9 cellular contexts compared by ENCODE assay signal in the genomic region with DNA sequence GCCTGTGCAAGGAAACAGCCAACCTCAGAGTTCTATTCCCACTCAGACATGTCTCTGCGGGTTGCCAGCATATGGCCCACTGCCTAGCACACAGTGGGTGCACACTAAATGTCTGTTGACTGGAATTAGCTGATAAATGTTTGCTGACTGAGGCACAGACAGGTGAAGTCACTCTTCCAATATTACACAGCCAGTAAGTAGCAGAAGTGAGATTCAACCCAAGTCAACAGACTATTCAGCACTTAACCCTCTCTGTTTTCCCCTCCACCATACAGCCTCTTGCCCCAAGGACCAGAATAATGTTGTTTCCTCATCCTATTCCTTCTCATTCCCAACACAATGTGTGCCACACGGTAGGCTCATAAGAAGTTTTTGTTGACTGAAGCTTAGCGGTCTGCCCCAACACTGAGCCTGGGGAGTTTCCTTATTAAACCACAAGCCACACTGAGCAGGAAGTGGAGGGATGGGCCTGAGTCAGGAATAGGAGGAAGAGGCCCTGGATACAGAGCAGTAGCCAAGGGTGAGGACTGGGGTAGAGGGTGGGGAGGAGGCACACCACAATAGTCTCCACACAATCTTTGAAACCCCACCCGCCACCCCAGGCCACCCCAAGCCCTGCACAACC. TPM values are rescaled to one million over a fixed set of nuclear protein-coding genes. Genes with fewer than 3 reads are reported as not detected.
DNase-seq lines count a peak whose midpoint lies in the region; ATAC-seq, FAIRE-seq and TF ChIP-seq lines count a peak whose summit lies in the region.
"Had no signal": no experiment of that assay in that cellular context is flagged by ENCODE, and none has a peak within 500 bp of the region (broad histone marks: within the 10 kb centered on the region; RNA-seq: fewer than 3 reads in every experiment).

No MANE protein-coding gene starts in this region.

- FAIRE-seq in GM12891 (lab: Jason Lieb, UNC): peak; percentile 72

- CTCF ChIA-PET in GM10248 (lab: Yijun Ruan, JAX): interaction anchor here (0.9 to 2.0 kb wide), 3 partner anchors 20 to 83 kb away, joined by 3 to 13 read pairs (median 5); no protein-coding TSS in a partner anchor

- no peaks in the 10 kb centered on the region for H3K36me3 ChIP-seq in H7 (replicated peaks; ENCODE audit: control insufficient read depth, insufficient read depth, low read length)

- peak overlapping the region; percentile 61 for H3K4me3 Mint-ChIP-seq in T-helper 2 cell treated with Interferon-gamma antibody and Interleukin-4, amounts not matched to agents 5 μg/mL and 100 μg/mL, for 36 hours

- DNase-seq in AML-193 (lab: John Stamatoyannopoulos, UW) (peak; percentile 59 to 63), GM12891 (ENCODE audit: insufficient read length, low spot score) (no peak), left ventricle myocardium superior (no peak), activated gamma-delta T cell (lab: John Stamatoyannopoulos, UW) (no peak), GM10248 (ENCODE audit: extremely low spot score) (no peak), H7 (no peak), cortex of kidney (lab: John Stamatoyannopoulos, UW) (no peak)
- peak; percentile 56 for DNase-seq in T-helper 2 cell treated with Interferon-gamma antibody and Interleukin-4, amounts not matched to agents 5 μg/mL and 100 μg/mL, for 36 hours (ENCODE audit: low spot score)

- POLR2A ChIA-PET in GM10248 (lab: Yijun Ruan, JAX): no interaction called here

- no peak for TF ChIP-seq POLR2A in GM12891 (IDR thresholded peaks at IDR 0.05; ENCODE audit: low read depth, low read length)

- no peaks in the 10 kb centered on the region for H3K9me3 Mint-ChIP-seq in T-helper 2 cell treated with Interferon-gamma antibody and Interleukin-4, amounts not matched to agents 5 μg/mL and 100 μg/mL, for 36 hours

- ATAC-seq in left ventricle myocardium superior: peak; percentile 82
- ATAC-seq: HCT116 had no signal

- no peaks in the 10 kb centered on the region for H3K27me3 Mint-ChIP-seq in T-helper 2 cell treated with Interferon-gamma antibody and Interleukin-4, amounts not matched to agents 5 μg/mL and 100 μg/mL, for 36 hours (ENCODE audit: low read depth)

- intact Hi-C loops in left ventricle myocardium superior (cut with micrococcal nuclease): no loop called here

- no peaks in the 10 kb centered on the region for H3K27me3 ChIP-seq in H7 (ENCODE audit: control insufficient read depth, insufficient read depth, low read length)

- H3K27ac Mint-ChIP-seq in T-helper 2 cell treated with Interferon-gamma antibody and Interleukin-4, amounts not matched to agents 5 μg/mL and 100 μg/mL, for 36 hours: peak overlapping the region; percentile 65

- peaks cover 20% of the 10 kb centered on the region for H3K36me3 Mint-ChIP-seq in T-helper 2 cell treated with Interferon-gamma antibody and Interleukin-4, amounts not matched to agents 5 μg/mL and 100 μg/mL, for 36 hours (ENCODE audit: low read depth)

- peaks cover 64% of the 10 kb centered on the region for H3K4me1 Mint-ChIP-seq in T-helper 2 cell treated with Interferon-gamma antibody and Interleukin-4, amounts not matched to agents 5 μg/mL and 100 μg/mL, for 36 hours (ENCODE audit: low read depth)

- H3K4me3 ChIP-seq in H7 (ENCODE audit: insufficient read depth, low read depth, low read length): no peak overlapping the region

- TF ChIP-seq CTCF in GM10248 (IDR thresholded peaks at IDR 0.05; ENCODE audit: control extremely low read depth, extremely low read depth, low read depth, missing control alignments): no peak

TF ChIP-seq in GM12891, 5 proteins besides CTCF, POLR2A, EP300 and RAD21:
- TF ChIP-seq TAF1 (IDR thresholded peaks at IDR 0.05; ENCODE audit: low read depth, low read length): no peak
- TF ChIP-seq SPI1 (IDR thresholded peaks at IDR 0.05; ENCODE audit: low read depth, low read length): no peak; the same call in 1 of the 2 replicates
- TF ChIP-seq PAX5 (IDR thresholded peaks at IDR 0.05; ENCODE audit: insufficient read depth, low read length, severe bottlenecking): no peak
- no peak for TF ChIP-seq POLR2AphosphoS5 (IDR thresholded peaks at IDR 0.05; ENCODE audit: low read depth, low read length)
- TF ChIP-seq POU2F2 (IDR thresholded peaks at IDR 0.05; ENCODE audit: low read depth, low read length): no peak
TF ChIP-seq in GM12891: peak in this region for 0.

RNA-seq across cellular contexts. Expression of a gene that starts 15.7 kb away (rescaled TPM):
- polyA plus RNA-seq in GM12891 (2012; ENCODE audit: low read depth, missing spikeins): 9.9 TPM
- 6.0 TPM for total RNA-seq in left ventricle myocardium superior
- total RNA-seq in H7 (2014; rRNA removed; shearing (Covaris generic)): not detected in 2 replicates

RNA-seq across cellular contexts. Expression of a gene that starts 41.3 kb away (rescaled TPM):
- 0.55 TPM for polyA plus RNA-seq in GM12891 (2012; ENCODE audit: low read depth, missing spikeins)
- 0.15 TPM for total RNA-seq in left ventricle myocardium superior
- total RNA-seq in H7 (2014; rRNA removed; shearing (Covaris generic)): 0.31 TPM in 1 of 2 replicates, not detected in the other

Comparison
In these comparisons a context has a peak if more than half of its experiments do, and no peak if none do; other contexts are left out.
1. DNase-seq: peak in AML-193 (2 of 2) and T-helper 2 cell treated with Interferon-gamma antibody and Interleukin-4, amounts not matched to agents 5 μg/mL and 100 μg/mL, for 36 hours (single experiment); none in GM12891 (single experiment), left ventricle myocardium superior (single experiment), activated gamma-delta T cell (single experiment), GM10248 (single experiment), H7 (single experiment) and cortex of kidney (single experiment).